In genomic region chr3:197752107-197752506, GRCh38 we compare ENCODE assay signal across 10 cellular contexts. TPM values are rescaled to one million over a fixed set of nuclear protein-coding genes. Genes with fewer than 3 reads are reported as not detected.
A peak's percentile ranks its signal among the peaks of the same experiment; 100 is the strongest.
DNase-seq lines count a peak whose midpoint lies in the region; ATAC-seq, FAIRE-seq and TF ChIP-seq lines count a peak whose summit lies in the region.
"Had no signal": no experiment of that assay in that cellular context is flagged by ENCODE, and none has a peak within 500 bp of the region (broad histone marks: within the 10 kb centered on the region; RNA-seq: fewer than 3 reads in every experiment).

No MANE protein-coding gene starts in this region.

- peak overlapping the region; percentile 79 for H3K4me3 Mint-ChIP-seq in activated B cell treated with CpG ODN at 0.5 μM for 24 hours
- peak overlapping the region; percentile 82 for H3K4me3 Mint-ChIP-seq in glutamatergic neuron (ENCODE audit: unreplicated experiment)

- H3K27me3 ChIP-seq in right cardiac atrium (ENCODE audit: control insufficient read depth, insufficient read depth): no peaks in the 10 kb centered on the region
- no peaks in the 10 kb centered on the region for H3K27me3 ChIP-seq in upper lobe of left lung
- no peaks in the 10 kb centered on the region for H3K27me3 ChIP-seq in prostate gland (replicated peaks; ENCODE audit: insufficient read depth)
- H3K27me3 ChIP-seq: neutrophil had no signal

- POLR2A ChIA-PET in activated B cell treated with CpG ODN at 0.5 μM for 24 hours (lab: Charles Lee): interaction anchor here (2.1 kb wide), 1 partner anchor 31 kb away, joined by 8 read pairs; no protein-coding TSS in a partner anchor

- H3K27ac Mint-ChIP-seq in activated B cell treated with CpG ODN at 0.5 μM for 24 hours (peak overlapping the region; percentile 20), glutamatergic neuron (ENCODE audit: unreplicated experiment) (peak overlapping the region; percentile 52)

- FAIRE-seq in RCC 7860 (lab: Jason Lieb, UNC): no peak

- WGBS in right cardiac atrium: 81% methylated on average over 5 of the region's 5 CpGs
- 85 to 87% methylated on average over 5 of the region's 5 CpGs for WGBS in upper lobe of left lung, 2 donors
- 81% methylated on average over 5 of the region's 5 CpGs for WGBS in prostate gland

- no peak for ATAC-seq in right cardiac atrium
- no peak for ATAC-seq in Right ventricle myocardium superior (ENCODE audit: poor library complexity)
- ATAC-seq in activated B cell treated with CpG ODN at 0.5 μM for 24 hours (ENCODE audit: low read depth): no peak
- no peak for ATAC-seq in upper lobe of left lung (ENCODE audit: low FRiP score in 2 of 2)

- H3K36me3 Mint-ChIP-seq in activated B cell treated with CpG ODN at 0.5 μM for 24 hours (ENCODE audit: low read depth) (peaks cover 23% of the 10 kb centered on the region), glutamatergic neuron (ENCODE audit: unreplicated experiment) (no peaks in the 10 kb centered on the region)

- TF ChIP-seq POLR2A in upper lobe of left lung (IDR thresholded peaks at IDR 0.05) (no peak), prostate gland (IDR thresholded peaks at IDR 0.05) (no peak)

- H3K4me1 ChIP-seq in right cardiac atrium (ENCODE audit: control insufficient read depth, insufficient read depth, low read length) (peaks cover 3% of the 10 kb centered on the region), upper lobe of left lung (peaks cover 22 to 34% (median 28%) of the 10 kb centered on the region in 4 donors), prostate gland (replicated peaks) (peaks cover 7% of the 10 kb centered on the region)

- peaks cover 0 to 2% (median 0%) of the 10 kb centered on the region in 4 donors for H3K36me3 ChIP-seq in upper lobe of left lung
- H3K36me3 ChIP-seq in prostate gland: no peaks in the 10 kb centered on the region
- H3K36me3 ChIP-seq: neutrophil had no signal

- no peaks in the 10 kb centered on the region for H3K9me3 Mint-ChIP-seq in activated B cell treated with CpG ODN at 0.5 μM for 24 hours
- peaks cover 11% of the 10 kb centered on the region for H3K9me3 Mint-ChIP-seq in glutamatergic neuron (ENCODE audit: unreplicated experiment)

- intact Hi-C loops in right cardiac atrium (cut with DNase I) (no loop called here), Right ventricle myocardium superior (cut with DNase I) (no loop called here), activated B cell treated with CpG ODN at 0.5 μM for 24 hours (cut with micrococcal nuclease) (loop anchor here (5.0 kb wide), 1 partner anchor 95 kb away; no protein-coding TSS in a partner anchor), prostate gland (cut with DNase I) (no loop called here)

- no peak for TF ChIP-seq CTCF in activated B cell treated with CpG ODN at 0.5 μM for 24 hours (IDR thresholded peaks at IDR 0.05)
- no peak for TF ChIP-seq CTCF in glutamatergic neuron (IDR thresholded peaks at IDR 0.05; ENCODE audit: partially characterized antibody, unreplicated experiment)
- no peak for TF ChIP-seq CTCF in upper lobe of left lung (IDR thresholded peaks at IDR 0.05)
- TF ChIP-seq CTCF in prostate gland (IDR thresholded peaks at IDR 0.05): no peak

- TF ChIP-seq EP300 in upper lobe of left lung (IDR thresholded peaks at IDR 0.05): no peak

- DNase-seq in right cardiac atrium: no peak
- no peak for DNase-seq in Right ventricle myocardium superior
- DNase-seq in activated B cell treated with CpG ODN at 0.5 μM for 24 hours: no peak
- no peak for DNase-seq in glutamatergic neuron
- DNase-seq in upper lobe of left lung: no peak
- no peak for DNase-seq in prostate gland (ENCODE audit: low spot score)
- no peak for DNase-seq in stimulated activated CD4-positive, alpha-beta T cell treated with anti-CD3 and anti-CD28 coated beads, Interleukin-2, amount 100 ng/mL, for 48 hours
- DNase-seq in RCC 7860 (ENCODE audit: low spot score): no peak
- DNase-seq: DMS79 treated with DMSO at 0.1 percent for 48 hours had no signal

- H3K27me3 Mint-ChIP-seq in activated B cell treated with CpG ODN at 0.5 μM for 24 hours (no peaks in the 10 kb centered on the region), glutamatergic neuron (ENCODE audit: unreplicated experiment) (peaks cover 4% of the 10 kb centered on the region)

- H3K9me3 ChIP-seq in right cardiac atrium (ENCODE audit: control insufficient read depth, low read length) (no peaks in the 10 kb centered on the region), upper lobe of left lung (no peaks in the 10 kb centered on the region), prostate gland (no peaks in the 10 kb centered on the region)
- H3K9me3 ChIP-seq: neutrophil had no signal

- H3K4me3 ChIP-seq in right cardiac atrium (ENCODE audit: low read length) (no peak overlapping the region), upper lobe of left lung (no peak overlapping the region), prostate gland (no peak overlapping the region)

- peak overlapping the region; percentile 23 for H3K27ac ChIP-seq in right cardiac atrium (ENCODE audit: low read length)
- peak overlapping the region in 3 of 4 donors; percentile 94 to 99 (median 94) for H3K27ac ChIP-seq in upper lobe of left lung
- H3K27ac ChIP-seq in prostate gland: peak overlapping the region in 1 of 2 donors; percentile 92

- peaks cover 53% of the 10 kb centered on the region for H3K4me1 Mint-ChIP-seq in activated B cell treated with CpG ODN at 0.5 μM for 24 hours
- peaks cover 4% of the 10 kb centered on the region for H3K4me1 Mint-ChIP-seq in glutamatergic neuron (ENCODE audit: low read depth, unreplicated experiment)

- CTCF ChIA-PET in activated B cell treated with CpG ODN at 0.5 μM for 24 hours (lab: Charles Lee): no interaction called here

RNA-seq across cellular contexts. Expression of gene FYTTD1, which starts 2.4 kb away (rescaled TPM):
- total RNA-seq in right cardiac atrium: 10 to 100 TPM; 50.1 to 61.0 (median 58.2) TPM
- polyA plus RNA-seq in right cardiac atrium: 17.2 TPM
- 66.9 TPM for total RNA-seq in Right ventricle myocardium superior
- 78.6 and 84.2 TPM in 2 replicates for total RNA-seq in activated B cell treated with CpG ODN at 0.5 μM for 24 hours
- total RNA-seq in glutamatergic neuron (ENCODE audit: unreplicated experiment): 51.6 TPM
- 10 to 100 TPM; 25.5 to 50.0 (median 37.5) TPM for total RNA-seq in upper lobe of left lung
- 10 to 100 TPM; 27.7 to 69.5 TPM for total RNA-seq in prostate gland

RNA-seq across cellular contexts. Expression of gene RUBCN, which starts 15.4 kb away (rescaled TPM):
- total RNA-seq in right cardiac atrium: 10 to 100 TPM; 17.7 to 21.1 (median 19.7) TPM
- polyA plus RNA-seq in right cardiac atrium: 13.4 TPM
- 15.1 TPM for total RNA-seq in Right ventricle myocardium superior
- total RNA-seq in activated B cell treated with CpG ODN at 0.5 μM for 24 hours: 196 and 217 TPM in 2 replicates
- total RNA-seq in glutamatergic neuron (ENCODE audit: unreplicated experiment): 46.1 TPM
- 100 to 1,000 TPM in 1 of 6 donors, 10 to 100 TPM in 5; 34.8 to 103 (median 51.2) TPM for total RNA-seq in upper lobe of left lung
- 100 to 1,000 TPM in 1 of 2 donors, 10 to 100 TPM in 1; 32.2 to 121 TPM for total RNA-seq in prostate gland

RNA-seq across cellular contexts. Expression of gene LRCH3, which starts 38.9 kb away (rescaled TPM):
- total RNA-seq in right cardiac atrium (10 to 100 TPM; 23.1 to 27.0 (median 25.1) TPM), Right ventricle myocardium superior (18.0 TPM), activated B cell treated with CpG ODN at 0.5 μM for 24 hours (94.1 and 96.1 TPM in 2 replicates), glutamatergic neuron (ENCODE audit: unreplicated experiment) (79.0 TPM), upper lobe of left lung (10 to 100 TPM; 24.6 to 68.1 (median 34.2) TPM), prostate gland (100 to 1,000 TPM in 1 of 2 donors, 10 to 100 TPM in 1; 31.6 to 114 TPM)
- polyA plus RNA-seq in right cardiac atrium: 16.3 TPM
